24 cellular contexts compared by ENCODE assay signal in genomic region chr4:104756837-104757236, GRCh38.
A peak's percentile ranks its signal among the peaks of the same experiment; 100 is the strongest.
DNase-seq lines count a peak whose midpoint lies in the region; ATAC-seq, FAIRE-seq and TF ChIP-seq lines count a peak whose summit lies in the region.
"Had no signal": no experiment of that assay in that cellular context is flagged by ENCODE, and none has a peak within 500 bp of the region (broad histone marks: within the 10 kb centered on the region; RNA-seq: fewer than 3 reads in every experiment).

No MANE protein-coding gene starts in this region.

- no peak for TF ChIP-seq CTCF in OCI-LY1 (IDR thresholded peaks at IDR 0.05; ENCODE audit: low read length)
- TF ChIP-seq CTCF in PC-9 (conservative IDR thresholded peaks at IDR 0.05) = no peak

- H3K4me3 ChIP-seq in OCI-LY1 (ENCODE audit: low read depth, low read length, poor library complexity, severe bottlenecking) = no peak overlapping the region
- no peak overlapping the region for H3K4me3 ChIP-seq in PC-9
- H3K4me3 ChIP-seq: esophagus muscularis mucosa, Peyer's patch, transverse colon had no signal

- no peak for TF ChIP-seq POLR2A in H54 (IDR thresholded peaks at IDR 0.05; ENCODE audit: low read depth, low read length)

- peak; percentile 40 for ATAC-seq in GM18873 (IDR thresholded peaks at IDR 0.05; ENCODE audit: low FRiP score, unreplicated experiment)
- ATAC-seq in GM21723 (IDR thresholded peaks at IDR 0.05; ENCODE audit: unreplicated experiment) = peak; percentile 45
- ATAC-seq in HG03039 (IDR thresholded peaks at IDR 0.05; ENCODE audit: unreplicated experiment) = peak; percentile 30
- no peak for ATAC-seq in HG02840 (IDR thresholded peaks at IDR 0.05; ENCODE audit: low FRiP score, unreplicated experiment)
- ATAC-seq: activated naive CD4-positive, alpha-beta T cell treated with anti-CD3 and anti-CD28 coated beads, Interleukin-2, amount 50 U/mL, for 72 hours; left colon; SK-N-SH treated with all-trans-retinoic acid at 6 μM for 48 hours; stimulated activated naive CD8-positive, alpha-beta T cell treated with anti-CD3 and anti-CD28 coated beads, Interleukin-15, amount 100 ng/mL, for 72 hours had no signal

- H3K9me3 ChIP-seq in OCI-LY1 (ENCODE audit: low read length) = no peaks in the 10 kb centered on the region
- no peaks in the 10 kb centered on the region for H3K9me3 ChIP-seq in PC-9 (ENCODE audit: insufficient read depth, low read depth)
- H3K9me3 ChIP-seq: esophagus muscularis mucosa, Peyer's patch, transverse colon had no signal

- H3K4me1 ChIP-seq in OCI-LY1 (ENCODE audit: insufficient read depth, low read length, severe bottlenecking) (peaks cover 42% of the 10 kb centered on the region), PC-9 (replicated peaks; ENCODE audit: insufficient read depth) (no peaks in the 10 kb centered on the region)
- H3K4me1 ChIP-seq: Peyer's patch, transverse colon had no signal

- FAIRE-seq in H54 (lab: Jason Lieb, UNC) = no peak
- FAIRE-seq: GM18507 had no signal

- no peaks in the 10 kb centered on the region for H3K79me2 ChIP-seq in OCI-LY1 (ENCODE audit: insufficient read depth, low read length)
- H3K79me2 ChIP-seq in PC-9 (ENCODE audit: low read depth) = no peaks in the 10 kb centered on the region

- H3F3A ChIP-seq in OCI-LY1 (ENCODE audit: insufficient read depth, low read length) (no peaks in the 10 kb centered on the region; the same call in 1 of the 2 replicates), PC-9 (ENCODE audit: insufficient read depth, low read depth) (no peaks in the 10 kb centered on the region)

- H3K27ac ChIP-seq in OCI-LY1 (ENCODE audit: low read depth, low read length, poor library complexity, severe bottlenecking) (peak overlapping the region; percentile 50), PC-9 (no peak overlapping the region)
- H3K27ac ChIP-seq: esophagus muscularis mucosa, HL-60, Peyer's patch, transverse colon had no signal

- no peaks in the 10 kb centered on the region for H3K36me3 ChIP-seq in OCI-LY1 (ENCODE audit: insufficient read depth, low read length)
- H3K36me3 ChIP-seq in PC-9 (ENCODE audit: low read depth) = no peaks in the 10 kb centered on the region
- H3K36me3 ChIP-seq: esophagus muscularis mucosa, Peyer's patch, transverse colon had no signal

- POLR2A ChIA-PET in PC-9 (lab: Charles Lee; ENCODE audit: unreplicated experiment) = no interaction called here

- H3K9me2 ChIP-seq in OCI-LY1 (ENCODE audit: low read depth, low read length) = no peaks in the 10 kb centered on the region
- no peaks in the 10 kb centered on the region for H3K9me2 ChIP-seq in PC-9 (ENCODE audit: insufficient read depth)

- no peaks in the 10 kb centered on the region for H4K20me1 ChIP-seq in OCI-LY1 (ENCODE audit: insufficient read depth, low read length)
- no peaks in the 10 kb centered on the region for H4K20me1 ChIP-seq in PC-9 (ENCODE audit: insufficient read depth)

- H3K9ac ChIP-seq in OCI-LY1 (ENCODE audit: low read length) = no peak overlapping the region

- H3K27me3 ChIP-seq in OCI-LY1 (ENCODE audit: insufficient read depth, low read length) (no peaks in the 10 kb centered on the region), PC-9 (ENCODE audit: insufficient read depth, low read depth) (no peaks in the 10 kb centered on the region)
- H3K27me3 ChIP-seq: esophagus muscularis mucosa, Peyer's patch, transverse colon had no signal

- no TSS peak for BruUV-seq in PC-9 (replicated peaks; lab: Mats Ljungman, UMichigan)

- H3K4me2 ChIP-seq in OCI-LY1 (ENCODE audit: low read length) = peak overlapping the region; percentile 10; the same call in 1 of the 2 replicates
- H3K4me2 ChIP-seq in PC-9 = no peak overlapping the region

- DNase-seq in SK-N-DZ (ENCODE audit: low spot score) (no peak), PC-9 (no peak), H54 (ENCODE audit: insufficient read length, low spot score) (no peak)
- DNase-seq: cerebellar nuclear complex; DND-41; effector CD4-positive, alpha-beta T cell; H7; IMR-90; left colon; NCI-H146; NCI-H748 treated with DMSO at 0.1 percent for 48 hours; Peyer's patch; stimulated activated naive CD8-positive, alpha-beta T cell treated with anti-CD3 and anti-CD28 coated beads, Interleukin-15, amount 100 ng/mL, for 72 hours; transverse colon had no signal

- CTCF ChIA-PET in PC-9 (lab: Charles Lee) = no interaction called here

- H2AFZ ChIP-seq in OCI-LY1 (ENCODE audit: low read length) = peak overlapping the region; percentile 52
- no peak overlapping the region for H2AFZ ChIP-seq in PC-9

- intact Hi-C loops in PC-9 (cut with micrococcal nuclease; ENCODE audit: unreplicated experiment) = no loop called here
